13 cellular contexts compared by ENCODE assay signal in genomic region chr10:71844084-71844483, GRCh38.
"Had no signal": no experiment of that assay in that cellular context is flagged by ENCODE, and none has a peak within 500 bp of the region (broad histone marks: within the 10 kb centered on the region; RNA-seq: fewer than 3 reads in every experiment).

No MANE protein-coding gene starts in this region.

- H3K36me3 Mint-ChIP-seq: activated naive CD8-positive, alpha-beta T cell had no signal

- FAIRE-seq: urothelium cell line had no signal

- H3K27ac Mint-ChIP-seq: activated naive CD8-positive, alpha-beta T cell had no signal

- H3K9me3 Mint-ChIP-seq: memory B cell had no signal

- H3K4me3 Mint-ChIP-seq: activated naive CD8-positive, alpha-beta T cell; memory B cell had no signal

- H3K27me3 ChIP-seq: colonic mucosa, foreskin keratinocyte, ovary, sigmoid colon, spleen, tibial artery had no signal

- H3K4me3 ChIP-seq: colonic mucosa, ovary, sigmoid colon, spleen, tibial artery had no signal

- DNase-seq: activated CD4-positive, alpha-beta T cell treated with anti-CD3 and anti-CD28 coated beads, Interleukin-2, amount 50 U/mL, for 4 hours; amniotic stem cell; central memory CD4-positive, alpha-beta T cell; colonic mucosa; foreskin keratinocyte; ovary; sigmoid colon; spleen; stimulated activated naive CD4-positive, alpha-beta T cell treated with Interleukin-2 at 50 U/mL for 16 hours; tibial artery had no signal

- H3K27me3 Mint-ChIP-seq: activated naive CD8-positive, alpha-beta T cell; memory B cell had no signal

- H3K27ac ChIP-seq: colonic mucosa, foreskin keratinocyte, ovary, sigmoid colon, tibial artery had no signal

- H3K9me3 ChIP-seq: colonic mucosa, ovary, sigmoid colon, spleen, tibial artery had no signal

- H3K36me3 ChIP-seq: colonic mucosa, ovary, sigmoid colon, tibial artery had no signal

- ATAC-seq: foreskin keratinocyte had no signal
